20 cellular contexts compared by ENCODE assay signal in the genomic region with DNA sequence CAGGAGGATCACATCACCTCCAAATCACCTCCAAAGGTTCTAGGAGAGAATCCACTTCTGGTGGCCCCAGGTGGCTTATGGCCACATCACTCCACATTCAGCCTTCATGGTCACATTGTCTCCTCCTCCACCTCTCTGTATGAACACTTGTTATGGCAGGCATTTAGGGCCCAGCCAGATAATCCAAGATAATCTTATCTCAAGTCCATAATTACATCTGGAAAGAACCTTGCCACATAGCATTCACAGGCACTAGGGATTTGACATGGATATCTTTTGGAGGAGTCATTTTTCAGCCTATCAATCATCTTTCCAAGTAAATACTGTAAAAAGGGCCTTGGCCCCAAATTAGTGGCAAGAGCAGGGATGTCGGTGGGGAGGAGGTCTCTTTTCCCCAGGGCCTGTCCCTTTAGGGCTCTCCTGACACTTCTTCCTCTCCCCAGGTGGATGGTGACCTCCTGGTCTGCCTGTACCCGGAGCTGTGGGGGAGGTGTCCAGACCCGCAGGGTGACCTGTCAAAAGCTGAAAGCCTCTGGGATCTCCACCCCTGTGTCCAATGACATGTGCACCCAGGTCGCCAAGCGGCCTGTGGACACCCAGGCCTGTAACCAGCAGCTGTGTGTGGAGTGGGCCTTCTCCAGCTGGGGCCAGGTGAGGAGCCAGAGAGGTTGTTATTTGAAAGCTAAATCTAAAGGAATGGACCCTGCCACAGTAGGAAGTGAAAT.
DNase-seq lines count a peak whose midpoint lies in the region; ATAC-seq and TF ChIP-seq lines count a peak whose summit lies in the region.
"Had no signal": no experiment of that assay in that cellular context is flagged by ENCODE, and none has a peak within 500 bp of the region (broad histone marks: within the 10 kb centered on the region; RNA-seq: fewer than 3 reads in every experiment).

No MANE protein-coding gene starts in this region.

- peaks cover 14% of the 10 kb centered on the region for H3K4me1 Mint-ChIP-seq in osteocyte (ENCODE audit: unreplicated experiment)
- no peaks in the 10 kb centered on the region for H3K4me1 Mint-ChIP-seq in stimulated activated memory B cell treated with anti-CD40 and anti-IgM and Interleukin-4, amounts not matched to agents 10 μg/mL and 1 μg/mL and 100 μg/mL, for 72 hours
- H3K4me1 Mint-ChIP-seq: B cell had no signal

- H3K36me3 Mint-ChIP-seq in osteocyte (ENCODE audit: unreplicated experiment) = peaks cover 8% of the 10 kb centered on the region
- no peaks in the 10 kb centered on the region for H3K36me3 Mint-ChIP-seq in stimulated activated memory B cell treated with anti-CD40 and anti-IgM and Interleukin-4, amounts not matched to agents 10 μg/mL and 1 μg/mL and 100 μg/mL, for 72 hours
- H3K36me3 Mint-ChIP-seq: CD4-positive, CD25-positive, alpha-beta regulatory T cell had no signal

- no peaks in the 10 kb centered on the region for H3K27me3 ChIP-seq in heart left ventricle
- H3K27me3 ChIP-seq: BLaER1 had no signal

- intact Hi-C loops in heart left ventricle (cut with DNase I) = no loop called here

- no peak overlapping the region for H3K27ac ChIP-seq in heart left ventricle
- H3K27ac ChIP-seq: 22Rv1, BLaER1, C4-2B, GM23248 had no signal

- TF ChIP-seq CTCF in osteocyte (IDR thresholded peaks at IDR 0.05) = no peak
- no peak for TF ChIP-seq CTCF in heart left ventricle (IDR thresholded peaks at IDR 0.05)

- H3K9me3 Mint-ChIP-seq in osteocyte (ENCODE audit: unreplicated experiment) = peaks cover 16% of the 10 kb centered on the region
- H3K9me3 Mint-ChIP-seq in stimulated activated memory B cell treated with anti-CD40 and anti-IgM and Interleukin-4, amounts not matched to agents 10 μg/mL and 1 μg/mL and 100 μg/mL, for 72 hours = peaks cover 6% of the 10 kb centered on the region

- H3K4me1 ChIP-seq in heart left ventricle = peaks cover 0 to 10% (median 1%) of the 10 kb centered on the region in 12 donors
- H3K4me1 ChIP-seq: Caco-2 had no signal

- peak; percentile 43 for DNase-seq in activated effector memory CD4-positive, alpha-beta T cell treated with anti-CD3 and anti-CD28 coated beads, Interleukin-2, amount 50 U/mL, for 16 hours
- no peak for DNase-seq in activated effector memory CD4-positive, alpha-beta T cell treated with Interleukin-2 at 50 U/mL for 16 hours
- DNase-seq in amniotic epithelial cell (ENCODE audit: low read depth) (peak; percentile 35), osteocyte (ENCODE audit: extremely low spot score, unreplicated experiment) (peak; percentile 75), globus pallidus (ENCODE audit: low spot score) (no peak), NCI-H146 (lab: John Stamatoyannopoulos, UW) (no peak), heart left ventricle (no peak)
- DNase-seq: Caco-2; CD4-positive, CD25-positive, alpha-beta regulatory T cell; CD8-positive, alpha-beta T cell; DMS153; DND-41; GM23248; H7 had no signal

- H3K27ac Mint-ChIP-seq in osteocyte (ENCODE audit: unreplicated experiment) = no peak overlapping the region
- H3K27ac Mint-ChIP-seq in stimulated activated memory B cell treated with anti-CD40 and anti-IgM and Interleukin-4, amounts not matched to agents 10 μg/mL and 1 μg/mL and 100 μg/mL, for 72 hours = no peak overlapping the region
- H3K27ac Mint-ChIP-seq: B cell; CD4-positive, CD25-positive, alpha-beta regulatory T cell; CD8-positive, alpha-beta T cell had no signal

- peaks cover 0 to 26% (median 13%) of the 10 kb centered on the region in 12 donors for H3K9me3 ChIP-seq in heart left ventricle
- H3K9me3 ChIP-seq: Caco-2 had no signal

- H3K36me3 ChIP-seq in heart left ventricle = no peaks in the 10 kb centered on the region
- H3K36me3 ChIP-seq: BLaER1 had no signal

- TF ChIP-seq POLR2A in heart left ventricle (IDR thresholded peaks at IDR 0.05) = no peak

- no peak overlapping the region for H3K4me3 ChIP-seq in heart left ventricle
- H3K4me3 ChIP-seq: BLaER1, GM23248 had no signal

- H3K4me3 Mint-ChIP-seq in osteocyte (ENCODE audit: unreplicated experiment) = no peak overlapping the region
- H3K4me3 Mint-ChIP-seq in stimulated activated memory B cell treated with anti-CD40 and anti-IgM and Interleukin-4, amounts not matched to agents 10 μg/mL and 1 μg/mL and 100 μg/mL, for 72 hours = no peak overlapping the region
- H3K4me3 Mint-ChIP-seq: B cell; CD4-positive, CD25-positive, alpha-beta regulatory T cell; CD8-positive, alpha-beta T cell had no signal

- H3K27me3 Mint-ChIP-seq in osteocyte (ENCODE audit: unreplicated experiment) = no peaks in the 10 kb centered on the region
- no peaks in the 10 kb centered on the region for H3K27me3 Mint-ChIP-seq in stimulated activated memory B cell treated with anti-CD40 and anti-IgM and Interleukin-4, amounts not matched to agents 10 μg/mL and 1 μg/mL and 100 μg/mL, for 72 hours

- 88 to 100% (median 96%) methylated on average over 4 to 5 of the region's 5 CpGs for WGBS in heart left ventricle, 4 donors

- ATAC-seq in stimulated activated memory B cell treated with anti-CD40 and anti-IgM and Interleukin-4, amounts not matched to agents 10 μg/mL and 1 μg/mL and 100 μg/mL, for 72 hours = peak; percentile 27
- no peak for ATAC-seq in heart left ventricle
- ATAC-seq: CD8-positive, alpha-beta T cell; HCT116 had no signal

Comparison
In these comparisons a context has a peak if more than half of its experiments do, and no peak if none do; other contexts are left out.
1. DNase-seq: peak in activated effector memory CD4-positive, alpha-beta T cell treated with anti-CD3 and anti-CD28 coated beads, Interleukin-2, amount 50 U/mL, for 16 hours (single experiment), amniotic epithelial cell (single experiment) and osteocyte (single experiment); none in activated effector memory CD4-positive, alpha-beta T cell treated with Interleukin-2 at 50 U/mL for 16 hours (single experiment), globus pallidus (single experiment), NCI-H146 (single experiment) and heart left ventricle (0 of 5).